ENCODE assay signal across 8 cellular contexts in genomic region chr2:46493241-46493970, GRCh38. TPM values are rescaled to one million over a fixed set of nuclear protein-coding genes. Genes with fewer than 3 reads are reported as not detected.
DNase-seq lines count a peak whose midpoint lies in the region; ATAC-seq and TF ChIP-seq lines count a peak whose summit lies in the region.

No MANE protein-coding gene starts in this region.

- no peak overlapping the region for H3K4me3 ChIP-seq in CD8-positive, alpha-beta T cell (ENCODE audit: low read depth, low read length)

- no peaks in the 10 kb centered on the region for H3K9me3 Mint-ChIP-seq in CD8-positive, alpha-beta T cell

- H3K4me1 Mint-ChIP-seq in CD8-positive, alpha-beta T cell (ENCODE audit: low read depth), result no peaks in the 10 kb centered on the region

- TF ChIP-seq CTCF in CD8-positive, alpha-beta T cell (IDR thresholded peaks at IDR 0.05), result no peak

- no peak overlapping the region for H3K4me3 Mint-ChIP-seq in CD8-positive, alpha-beta T cell

- H3K4me1 ChIP-seq in CD8-positive, alpha-beta T cell (ENCODE audit: insufficient read depth, low read length), result no peaks in the 10 kb centered on the region

- H3K9me3 ChIP-seq in CD8-positive, alpha-beta T cell (ENCODE audit: low read length), result no peaks in the 10 kb centered on the region

- H3K36me3 Mint-ChIP-seq in CD8-positive, alpha-beta T cell, result no peaks in the 10 kb centered on the region

- H3K27me3 Mint-ChIP-seq in CD8-positive, alpha-beta T cell (ENCODE audit: low read depth), result no peaks in the 10 kb centered on the region

- intact Hi-C loops in CD8-positive, alpha-beta T cell (cut with DNase I, micrococcal nuclease), result no loop called here

- CTCF ChIA-PET in CD8-positive, alpha-beta T cell (lab: Charles Lee), result interaction anchor here (0.6 to 1.0 kb wide), 2 partner anchors 61 to 109 kb away, joined by 3 to 4 read pairs; no protein-coding TSS in a partner anchor

- POLR2A ChIA-PET in CD8-positive, alpha-beta T cell (lab: Charles Lee), result interaction anchor here (1.0 kb wide), 1 partner anchor 53 kb away, joined by 3 read pairs; no protein-coding TSS in a partner anchor

- H3K36me3 ChIP-seq in CD8-positive, alpha-beta T cell (ENCODE audit: insufficient read depth, low read length), result no peaks in the 10 kb centered on the region

- no peak overlapping the region for H3K27ac ChIP-seq in CD8-positive, alpha-beta T cell (ENCODE audit: low read depth, low read length)

- peak; percentile 85 for ATAC-seq in GM18867 (IDR thresholded peaks at IDR 0.05; ENCODE audit: unreplicated experiment)
- ATAC-seq in HG02588 (IDR thresholded peaks at IDR 0.05; ENCODE audit: unreplicated experiment), result peak; percentile 74
- ATAC-seq in CD8-positive, alpha-beta T cell, result no peak

- no peaks in the 10 kb centered on the region for H3K27me3 ChIP-seq in CD8-positive, alpha-beta T cell (ENCODE audit: insufficient read depth, low read length)

- no peak overlapping the region for H3K27ac Mint-ChIP-seq in CD8-positive, alpha-beta T cell

- DNase-seq in NOMO-1 (lab: John Stamatoyannopoulos, UW; ENCODE audit: unreplicated experiment in 2 of 2), result peak; percentile 41 to 61
- DNase-seq in iris pigment epithelial cell (ENCODE audit: low read depth), result peak; percentile 78
- DNase-seq in DMS153 (lab: John Stamatoyannopoulos, UW), result no peak
- DNase-seq in stimulated activated CD4-positive, alpha-beta T cell treated with anti-CD3 and anti-CD28 coated beads, Interleukin-1b, Interleukin-23, amount 100 ng/mL, for 48 hours, result no peak
- no peak for DNase-seq in CD8-positive, alpha-beta T cell
- no peak for DNase-seq in stimulated activated CD8-positive, alpha-beta memory T cell treated with anti-CD3 and anti-CD28 coated beads, Interleukin-4, amount 100 ng/mL, for 48 hours

RNA-seq across cellular contexts. Expression of gene TMEM247, which starts 14.0 kb away (rescaled TPM):
- not detected for total RNA-seq in CD8-positive, alpha-beta T cell

RNA-seq across cellular contexts. Expression of gene RHOQ, which starts 48.9 kb away (rescaled TPM):
- 10 to 100 TPM; 22.6 to 27.3 TPM for total RNA-seq in CD8-positive, alpha-beta T cell

RNA-seq across cellular contexts. Expression of gene ATP6V1E2, which starts 49.0 kb away (rescaled TPM):
- 1 to 10 TPM; 3.6 TPM for total RNA-seq in CD8-positive, alpha-beta T cell

Comparison
In these comparisons a context has a peak if more than half of its experiments do, and no peak if none do; other contexts are left out.
1. DNase-seq: peak in NOMO-1 (2 of 2) and iris pigment epithelial cell (single experiment); none in DMS153 (single experiment), stimulated activated CD4-positive, alpha-beta T cell treated with anti-CD3 and anti-CD28 coated beads, Interleukin-1b, Interleukin-23, amount 100 ng/mL, for 48 hours (single experiment), CD8-positive, alpha-beta T cell (0 of 7) and stimulated activated CD8-positive, alpha-beta memory T cell treated with anti-CD3 and anti-CD28 coated beads, Interleukin-4, amount 100 ng/mL, for 48 hours (single experiment).